In the genomic region with DNA sequence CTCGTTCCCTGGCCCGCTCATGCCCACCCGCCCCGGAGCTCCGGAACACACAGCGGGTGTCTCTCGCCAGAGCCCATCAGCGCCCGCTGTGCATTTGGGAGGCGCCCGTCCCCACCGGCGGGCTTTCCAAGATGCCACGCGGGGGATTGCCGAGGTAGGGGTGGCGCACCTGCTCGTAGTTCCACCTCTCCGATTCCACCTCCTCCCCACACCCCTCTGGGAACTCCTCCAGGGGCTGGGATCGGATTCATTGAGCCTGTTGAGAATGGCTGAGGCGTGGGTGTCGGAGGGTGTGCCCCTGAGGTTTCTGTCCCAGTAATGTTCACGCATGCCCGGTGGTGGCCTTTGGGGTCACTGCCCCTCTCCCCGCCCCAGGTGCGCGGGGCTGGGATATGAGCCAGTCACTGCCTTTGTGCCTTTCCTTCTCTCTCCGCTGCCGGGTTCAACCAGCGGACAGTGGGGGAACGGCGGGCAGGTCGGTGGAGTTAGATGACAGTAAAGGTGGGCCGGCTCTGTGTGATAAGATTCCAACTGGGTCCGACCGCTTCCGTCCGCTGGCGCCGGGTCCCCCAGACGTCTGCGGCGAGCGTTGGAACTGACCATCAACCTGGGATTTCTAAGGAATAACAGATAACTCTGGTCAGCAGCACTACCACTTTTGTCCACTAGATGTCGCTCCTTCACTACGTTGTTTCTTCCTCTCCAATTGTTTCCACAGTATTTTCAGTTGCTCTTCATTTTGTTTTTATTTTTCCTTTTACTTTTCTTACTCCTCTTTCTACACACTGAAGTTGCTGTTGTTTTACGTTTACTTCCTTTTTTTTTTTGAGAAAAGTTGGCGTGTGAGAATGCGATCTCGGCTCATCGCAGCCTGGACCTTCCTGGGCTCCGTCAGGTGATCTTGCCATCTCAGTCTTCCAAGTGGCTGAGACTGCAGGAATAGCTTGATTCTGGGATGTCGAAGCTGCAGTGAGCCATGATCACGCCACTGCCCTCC, we compare ENCODE assay signal across 8 cellular contexts.
DNase-seq lines count a peak whose midpoint lies in the region; ATAC-seq, FAIRE-seq and TF ChIP-seq lines count a peak whose summit lies in the region.

No MANE protein-coding gene starts in this region.

- H4K5ac ChIP-seq in H1 (ENCODE audit: insufficient read length, low read depth, low read length), result no peak overlapping the region

- no peak overlapping the region for H2BK120ac ChIP-seq in H1 (replicated peaks; ENCODE audit: low read depth, low read length)

- H3K9me3 Mint-ChIP-seq in activated CD8-positive, alpha-beta T cell treated with anti-CD3 and anti-CD28 coated beads for 36 hours, result no peaks in the 10 kb centered on the region

- no peak for TF ChIP-seq POLR2A in H1 (IDR thresholded peaks at IDR 0.05; ENCODE audit: control extremely low read depth in 1 of 2, low read depth in 2 of 2, low read length in 2 of 2)

- no peak overlapping the region for H3K56ac ChIP-seq in H1 (replicated peaks; ENCODE audit: insufficient read length, low read depth, low read length)

- H2AK5ac ChIP-seq in H1 (ENCODE audit: low read depth, low read length), result no peak overlapping the region

- H3K4me1 ChIP-seq in H1 (replicated peaks in 1 of 4; ENCODE audit: control insufficient read depth in 3 of 4, insufficient read depth in 4 of 4, low read length in 3 of 4), result no peaks in the 10 kb centered on the region

- peaks cover 32 to 77% of the 10 kb centered on the region in 2 experiments for H3K9me3 ChIP-seq in H1 (ENCODE audit: insufficient read depth in 2 of 2, low read depth in 1 of 2, low read length in 1 of 2)

- H3K23me2 ChIP-seq in H1 (ENCODE audit: low read depth, low read length), result no peaks in the 10 kb centered on the region

- H3K79me1 ChIP-seq in H1 (ENCODE audit: low read depth, low read length), result no peaks in the 10 kb centered on the region

- H3K36me3 ChIP-seq in H1 (ENCODE audit: control insufficient read depth in 2 of 4, insufficient read depth in 4 of 4, low read length in 3 of 4), result no peaks in the 10 kb centered on the region

- H3K27ac Mint-ChIP-seq in activated CD8-positive, alpha-beta T cell treated with anti-CD3 and anti-CD28 coated beads for 36 hours, result no peak overlapping the region

- H3K23ac ChIP-seq in H1 (ENCODE audit: insufficient read length), result no peak overlapping the region

- H3K27me3 Mint-ChIP-seq in activated CD8-positive, alpha-beta T cell treated with anti-CD3 and anti-CD28 coated beads for 36 hours, result peaks cover 9% of the 10 kb centered on the region

- H2BK20ac ChIP-seq in H1 (ENCODE audit: low read length), result no peak overlapping the region

- no peak overlapping the region for H3K27ac ChIP-seq in H1 (ENCODE audit: low read depth, low read length)

- no peak overlapping the region for H3K4ac ChIP-seq in H1 (replicated peaks; ENCODE audit: insufficient read length, low read depth, low read length)

- no peaks in the 10 kb centered on the region for H3K27me3 ChIP-seq in H1 (replicated peaks in 1 of 4; ENCODE audit: control insufficient read depth in 3 of 4, extremely low read depth in 1 of 4, insufficient read depth in 3 of 4, low read length in 3 of 4)

- TF ChIP-seq RAD21 in H1 (IDR thresholded peaks at IDR 0.05 in 1 of 2, conservative IDR thresholded peaks at IDR 0.05 in 1 of 2; ENCODE audit: low read depth in 2 of 2, low read length in 2 of 2), result peak; percentile 85 to 86

- H3K36me3 Mint-ChIP-seq in activated CD8-positive, alpha-beta T cell treated with anti-CD3 and anti-CD28 coated beads for 36 hours (ENCODE audit: low read depth), result no peaks in the 10 kb centered on the region

- H4K20me1 ChIP-seq in H1 (replicated peaks in 1 of 2; ENCODE audit: control insufficient read depth in 1 of 2, insufficient read depth in 2 of 2, low read length in 2 of 2), result no peaks in the 10 kb centered on the region

- H3K14ac ChIP-seq in H1 (ENCODE audit: insufficient read length), result no peak overlapping the region

- H3K4me3 Mint-ChIP-seq in activated CD8-positive, alpha-beta T cell treated with anti-CD3 and anti-CD28 coated beads for 36 hours, result peak overlapping the region; percentile 67

- no peak overlapping the region for H4K91ac ChIP-seq in H1 (replicated peaks; ENCODE audit: insufficient read length, low read length)

- intact Hi-C loops in activated CD8-positive, alpha-beta T cell treated with anti-CD3 and anti-CD28 coated beads for 36 hours (cut with micrococcal nuclease), result loop anchor here (10.0 kb wide), 1 partner anchor 176 kb away; a partner anchor contains a TSS

- no peak overlapping the region for H3K4me3 ChIP-seq in H1 (ENCODE audit: extremely low read depth in 1 of 4, insufficient read depth in 2 of 4, low read depth in 3 of 4, low read length in 4 of 4)

- H3K4me2 ChIP-seq in H1 (ENCODE audit: insufficient read depth in 1 of 2, low read depth in 2 of 2, low read length in 2 of 2), result no peak overlapping the region

- 59% methylated on average over 35 of the region's 54 CpGs; no CpG with 5 or more reads in 1 of the 2 experiments for WGBS in H1 (ENCODE audit: extremely low coverage in 1 of 2, insufficient coverage in 1 of 2, insufficient read length in 1 of 2, insufficient replicate concordance in 2 of 2, low coverage in 1 of 2, low lambda C conversion rate in 2 of 2, missing lambda C conversion rate in 1 of 2), 2 experiments

- CTCF ChIA-PET in activated CD8-positive, alpha-beta T cell treated with anti-CD3 and anti-CD28 coated beads for 36 hours (lab: Charles Lee), result interaction anchor here (0.6 to 2.1 kb wide), 4 partner anchors 170 to 179 kb away, joined by 3 to 10 read pairs (median 4); a partner anchor contains a TSS
- CTCF ChIA-PET in H1 (lab: Charles Lee; ENCODE audit: partially characterized antibody), result interaction anchor here (0.6 to 0.7 kb wide), 2 partner anchors 712 to 763 kb away, joined by 3 to 4 read pairs; no protein-coding TSS in a partner anchor

- no peaks in the 10 kb centered on the region for H3K79me2 ChIP-seq in H1 (ENCODE audit: control insufficient read depth in 1 of 2, insufficient read depth in 2 of 2, low read length in 2 of 2)

- no peak overlapping the region for H2AFZ ChIP-seq in H1 (ENCODE audit: low read length)

- TF ChIP-seq EP300 in H1 (IDR thresholded peaks at IDR 0.05; ENCODE audit: borderline replicate concordance in 1 of 2, low read depth in 2 of 2, low read length in 2 of 2), result no peak

- H3K4me1 Mint-ChIP-seq in activated CD8-positive, alpha-beta T cell treated with anti-CD3 and anti-CD28 coated beads for 36 hours (ENCODE audit: low read depth), result no peaks in the 10 kb centered on the region

- H3K9ac ChIP-seq in H1 (replicated peaks in 1 of 4; ENCODE audit: extremely low read depth in 1 of 4, low read depth in 3 of 4, low read length in 3 of 4), result no peak overlapping the region

- ATAC-seq in HG03045 (IDR thresholded peaks at IDR 0.05; ENCODE audit: unreplicated experiment), result peak; percentile 69
- peak; percentile 58 for ATAC-seq in activated CD8-positive, alpha-beta T cell treated with anti-CD3 and anti-CD28 coated beads for 36 hours

- no peak overlapping the region for H3K18ac ChIP-seq in H1 (ENCODE audit: extremely low read depth, low read length)

- H4K8ac ChIP-seq in H1 (ENCODE audit: extremely low read depth, insufficient read depth, low read length), result no peak overlapping the region

- H2BK15ac ChIP-seq in H1 (ENCODE audit: low read length), result no peak overlapping the region

- no peak overlapping the region for H2BK12ac ChIP-seq in H1 (ENCODE audit: low read depth, low read length)

- POLR2A ChIA-PET in activated CD8-positive, alpha-beta T cell treated with anti-CD3 and anti-CD28 coated beads for 36 hours (lab: Charles Lee), result no interaction called here
- POLR2A ChIA-PET in H1 (lab: Charles Lee; ENCODE audit: partially characterized antibody), result no interaction called here

- DNase-seq in 8988T, result peak; percentile 69
- peak; percentile 72 for DNase-seq in NCI-H460 (ENCODE audit: extremely low read depth, low read depth)
- DNase-seq in activated CD8-positive, alpha-beta T cell treated with anti-CD3 and anti-CD28 coated beads for 36 hours, result peak; percentile 71
- DNase-seq in H1 (ENCODE audit: low read depth in 1 of 2, low spot score in 2 of 2), result peak in 1 of 2 experiments; percentile 91
- peak; percentile 90 for DNase-seq in mesenteric fat pad (ENCODE audit: low spot score)
- DNase-seq in stimulated activated CD8-positive, alpha-beta memory T cell treated with anti-CD3 and anti-CD28 coated beads, Interleukin-15, amount 100 ng/mL, for 24 hours (ENCODE audit: low read depth), result peak; percentile 50

- peak; percentile 93 for TF ChIP-seq CTCF in GM12873 (IDR thresholded peaks at IDR 0.05; ENCODE audit: insufficient read depth, low read depth, low read length, missing control alignments)
- peak; percentile 99 for TF ChIP-seq CTCF in activated CD8-positive, alpha-beta T cell treated with anti-CD3 and anti-CD28 coated beads for 36 hours (IDR thresholded peaks at IDR 0.05)
- TF ChIP-seq CTCF in H1 (IDR thresholded peaks at IDR 0.05; ENCODE audit: control extremely low read depth in 1 of 3, insufficient read depth in 1 of 3, low read depth in 1 of 3, low read length in 3 of 3), result peak; percentile 20 to 88 (median 61)

- FAIRE-seq in H1 (lab: Jason Lieb, UNC), result peak; percentile 89

- H2BK5ac ChIP-seq in H1 (ENCODE audit: low read depth, low read length), result no peak overlapping the region

TF ChIP-seq in H1, 55 proteins besides CTCF, POLR2A, EP300 and RAD21 (continues in another document):
- TF ChIP-seq SIX5 (IDR thresholded peaks at IDR 0.05; ENCODE audit: low read depth, low read length) (no peak), TCF12 (IDR thresholded peaks at IDR 0.05; ENCODE audit: low read depth, low read length) (no peak), RXRA (IDR thresholded peaks at IDR 0.05; ENCODE audit: insufficient read depth, low read depth, low read length) (no peak), SRF (IDR thresholded peaks at IDR 0.05; ENCODE audit: low read depth, low read length) (no peak), YY1 (IDR thresholded peaks at IDR 0.05; ENCODE audit: low read depth, low read length) (no peak), GTF2F1 (IDR thresholded peaks at IDR 0.05; ENCODE audit: borderline replicate concordance, low read depth, low read length) (no peak), BRCA1 (IDR thresholded peaks at IDR 0.05; ENCODE audit: low read depth, low read length) (no peak), CEBPB (IDR thresholded peaks at IDR 0.05; ENCODE audit: low read depth, low read length) (no peak), CREB1 (IDR thresholded peaks at IDR 0.05) (no peak)
- TF ChIP-seq, protein P1, sequence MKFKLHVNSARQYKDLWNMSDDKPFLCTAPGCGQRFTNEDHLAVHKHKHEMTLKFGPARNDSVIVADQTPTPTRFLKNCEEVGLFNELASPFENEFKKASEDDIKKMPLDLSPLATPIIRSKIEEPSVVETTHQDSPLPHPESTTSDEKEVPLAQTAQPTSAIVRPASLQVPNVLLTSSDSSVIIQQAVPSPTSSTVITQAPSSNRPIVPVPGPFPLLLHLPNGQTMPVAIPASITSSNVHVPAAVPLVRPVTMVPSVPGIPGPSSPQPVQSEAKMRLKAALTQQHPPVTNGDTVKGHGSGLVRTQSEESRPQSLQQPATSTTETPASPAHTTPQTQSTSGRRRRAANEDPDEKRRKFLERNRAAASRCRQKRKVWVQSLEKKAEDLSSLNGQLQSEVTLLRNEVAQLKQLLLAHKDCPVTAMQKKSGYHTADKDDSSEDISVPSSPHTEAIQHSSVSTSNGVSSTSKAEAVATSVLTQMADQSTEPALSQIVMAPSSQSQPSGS (IDR thresholded peaks at IDR 0.05; ENCODE audit: low read length), result no peak
